ENCODE assay signal across 10 cellular contexts in genomic region chr1:151701515-151701914, GRCh38. TPM values are rescaled to one million over a fixed set of nuclear protein-coding genes. Genes with fewer than 3 reads are reported as not detected.
"Had no signal": no experiment of that assay in that cellular context is flagged by ENCODE, and none has a peak within 500 bp of the region (broad histone marks: within the 10 kb centered on the region; RNA-seq: fewer than 3 reads in every experiment).

No MANE protein-coding gene starts in this region.

- H3K9me3 Mint-ChIP-seq: GM23338, H9, HFFc6, IgD-negative memory B cell had no signal

- H2AFZ ChIP-seq: GM23338 had no signal

- FAIRE-seq: H1, H54, HTR-8/SVneo had no signal

- ATAC-seq: GM23338 had no signal

- H3K4me3 ChIP-seq: GM23338 had no signal

- H3K4me2 ChIP-seq: GM23338 had no signal

- DNase-seq: H9, HCEC 1CT, HFFc6, KG1 had no signal

- H3K4me3 Mint-ChIP-seq: GM23338, H9, HFFc6, IgD-negative memory B cell had no signal

- H3K27ac Mint-ChIP-seq: GM23338, H9, HFFc6, IgD-negative memory B cell had no signal

RNA-seq across cellular contexts. Expression of gene CELF3, which starts 15.1 kb away (rescaled TPM):
- total RNA-seq: HFFc6 had no signal
- polyA plus RNA-seq: IgD-negative memory B cell had no signal

RNA-seq across cellular contexts. Expression of gene RIIAD1, which starts 19.8 kb away (rescaled TPM):
- total RNA-seq: GM23338, H1, HFFc6, HT-29 had no signal
- polyA plus RNA-seq: GM23338, H1, IgD-negative memory B cell had no signal
